Comparison of ENCODE assay signal across 1 cellular context in the genomic region with DNA sequence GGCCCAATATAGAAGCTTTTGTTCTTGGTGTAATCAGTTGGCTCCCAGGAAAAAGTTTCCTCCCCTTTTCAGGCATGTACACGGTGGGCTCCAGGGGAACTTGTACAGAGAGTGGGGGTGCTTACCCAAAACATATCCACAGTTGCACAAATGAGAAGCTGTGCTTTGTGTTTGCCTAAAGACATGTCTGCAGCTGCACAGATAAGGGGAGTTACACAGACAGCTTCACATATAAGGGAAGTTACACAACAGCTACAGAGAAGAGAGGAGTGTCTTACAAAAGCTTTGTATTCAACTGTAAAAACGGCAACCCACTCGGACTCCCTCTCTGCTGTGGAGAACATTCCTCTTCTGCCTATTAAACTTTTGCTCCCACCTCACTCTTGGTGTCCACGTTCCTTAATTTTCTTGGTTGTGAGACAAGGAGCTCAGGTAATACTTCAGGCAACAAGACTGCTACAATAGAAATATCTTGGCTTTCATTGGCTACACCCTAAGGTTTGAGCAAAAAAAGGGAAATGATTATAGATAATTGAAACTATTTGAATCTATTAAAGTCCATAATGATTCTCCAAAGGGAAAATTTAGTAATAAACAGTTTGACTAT.
TF ChIP-seq lines count a peak whose summit lies in the region.

No MANE protein-coding gene starts in this region.

TF ChIP-seq in HepG2, 621 proteins besides CTCF, POLR2A, EP300 and RAD21 (continued from another document):
- TF ChIP-seq ZMYM4 (CRISPR knock-in tag; IDR thresholded peaks at IDR 0.05) (0 out of 2 replicates have a peak, but pooled peaks have one; percentile 20), CREM (IDR thresholded peaks at IDR 0.05) (no peak), CREM (CRISPR knock-in tag; IDR thresholded peaks at IDR 0.05) (no peak), ZSCAN20 (CRISPR knock-in tag; IDR thresholded peaks at IDR 0.05; ENCODE audit: borderline replicate concordance) (no peak), ZNF619 (CRISPR knock-in tag; IDR thresholded peaks at IDR 0.05) (no peak), CEBPG (CRISPR knock-in tag; IDR thresholded peaks at IDR 0.05) (peak; percentile 79), ZNF569 (CRISPR knock-in tag; IDR thresholded peaks at IDR 0.05; ENCODE audit: borderline replicate concordance) (no peak), TEAD3 (CRISPR knock-in tag; optimal IDR thresholded peaks at IDR 0.05; ENCODE audit: borderline replicate concordance) (peak; percentile 10), KMT2B (CRISPR knock-in tag; IDR thresholded peaks at IDR 0.05) (0 out of 2 replicates have a peak, but pooled peaks have one; percentile 26), ZNF75D (CRISPR knock-in tag; IDR thresholded peaks at IDR 0.05; ENCODE audit: borderline replicate concordance) (no peak)
- TF ChIP-seq, protein P1, sequence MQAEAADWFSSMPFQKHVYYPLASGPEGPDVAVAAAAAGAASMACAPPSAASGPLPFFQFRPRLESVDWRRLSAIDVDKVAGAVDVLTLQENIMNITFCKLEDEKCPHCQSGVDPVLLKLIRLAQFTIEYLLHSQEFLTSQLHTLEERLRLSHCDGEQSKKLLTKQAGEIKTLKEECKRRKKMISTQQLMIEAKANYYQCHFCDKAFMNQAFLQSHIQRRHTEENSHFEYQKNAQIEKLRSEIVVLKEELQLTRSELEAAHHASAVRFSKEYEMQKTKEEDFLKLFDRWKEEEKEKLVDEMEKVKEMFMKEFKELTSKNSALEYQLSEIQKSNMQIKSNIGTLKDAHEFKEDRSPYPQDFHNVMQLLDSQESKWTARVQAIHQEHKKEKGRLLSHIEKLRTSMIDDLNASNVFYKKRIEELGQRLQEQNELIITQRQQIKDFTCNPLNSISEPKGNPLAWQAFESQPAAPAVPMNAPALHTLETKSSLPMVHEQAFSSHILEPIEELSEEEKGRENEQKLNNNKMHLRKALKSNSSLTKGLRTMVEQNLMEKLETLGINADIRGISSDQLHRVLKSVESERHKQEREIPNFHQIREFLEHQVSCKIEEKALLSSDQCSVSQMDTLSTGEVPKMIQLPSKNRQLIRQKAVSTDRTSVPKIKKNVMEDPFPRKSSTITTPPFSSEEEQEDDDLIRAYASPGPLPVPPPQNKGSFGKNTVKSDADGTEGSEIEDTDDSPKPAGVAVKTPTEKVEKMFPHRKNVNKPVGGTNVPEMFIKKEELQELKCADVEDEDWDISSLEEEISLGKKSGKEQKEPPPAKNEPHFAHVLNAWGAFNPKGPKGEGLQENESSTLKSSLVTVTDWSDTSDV (CRISPR knock-in tag; IDR thresholded peaks at IDR 0.05), result no peak
